Comparison of ENCODE assay signal across 9 cellular contexts in genomic region chr14:50828738-50829471, GRCh38. TPM values are rescaled to one million over a fixed set of nuclear protein-coding genes. Genes with fewer than 3 reads are reported as not detected.
DNase-seq lines count a peak whose midpoint lies in the region; ATAC-seq lines count a peak whose summit lies in the region.
"Had no signal": no experiment of that assay in that cellular context is flagged by ENCODE, and none has a peak within 500 bp of the region (broad histone marks: within the 10 kb centered on the region; RNA-seq: fewer than 3 reads in every experiment).

No MANE protein-coding gene starts in this region.

- peak; percentile 36 to 46 for DNase-seq in NCI-H526 (lab: John Stamatoyannopoulos, UW)
- DNase-seq in NCI-H526 treated with DMSO at 0.1 percent for 48 hours (lab: John Stamatoyannopoulos, UW), result no peak
- peak; percentile 78 for DNase-seq in NCI-H69 (lab: John Stamatoyannopoulos, UW)
- DNase-seq in effector memory CD8-positive, alpha-beta T cell, result no peak
- DNase-seq in hepatic stellate cell (ENCODE audit: low spot score), result no peak
- DNase-seq in mesendoderm, result no peak

- H2BK120ac ChIP-seq in mesendoderm (ENCODE audit: low read depth, low read length), result no peak overlapping the region

- WGBS in mesendoderm (ENCODE audit: extremely low coverage, insufficient coverage, low lambda C conversion rate), result no CpG with 5 or more reads among the region's 10 CpGs

- H3K4ac ChIP-seq in mesendoderm (ENCODE audit: low read depth, low read length), result no peak overlapping the region

- no peak overlapping the region for H3K18ac ChIP-seq in mesendoderm (ENCODE audit: low read length)

- H4K5ac ChIP-seq in mesendoderm (ENCODE audit: low read length), result no peak overlapping the region

- H3K4me1 Mint-ChIP-seq in effector memory CD8-positive, alpha-beta T cell (ENCODE audit: low read depth in 2 of 2), result peaks cover 44 to 62% of the 10 kb centered on the region in 2 donors

- H3K4me2 ChIP-seq in skeletal muscle satellite cell (ENCODE audit: low read length), result peak overlapping the region; percentile 95
- H3K4me2 ChIP-seq in mesendoderm (ENCODE audit: low read length), result no peak overlapping the region

- no peak for ATAC-seq in effector memory CD8-positive, alpha-beta T cell (replicated peaks)
- ATAC-seq in HG02870 (IDR thresholded peaks at IDR 0.05; ENCODE audit: unreplicated experiment), result no peak

- no peak overlapping the region for H3K27ac ChIP-seq in mesendoderm (ENCODE audit: low read depth, low read length)

- no peak overlapping the region for H2BK15ac ChIP-seq in mesendoderm (replicated peaks; ENCODE audit: low read depth)

- H3K4me1 ChIP-seq in skeletal muscle satellite cell (ENCODE audit: control insufficient read depth, insufficient read depth, low read length) (peaks cover 23% of the 10 kb centered on the region), mesendoderm (ENCODE audit: control insufficient read depth, low read depth, low read length) (peaks cover 6% of the 10 kb centered on the region)

- no peak overlapping the region for H2AK5ac ChIP-seq in mesendoderm (ENCODE audit: low read length)

- H3K36me3 Mint-ChIP-seq in effector memory CD8-positive, alpha-beta T cell (ENCODE audit: insufficient read depth), result peaks cover 26% of the 10 kb centered on the region

- H3K27me3 ChIP-seq in skeletal muscle satellite cell (ENCODE audit: control insufficient read depth, insufficient read depth, low read length) (no peaks in the 10 kb centered on the region), mesendoderm (ENCODE audit: insufficient read depth, low read length, poor library complexity) (peaks cover 6% of the 10 kb centered on the region)

- H3K79me1 ChIP-seq in mesendoderm (ENCODE audit: low read length), result peaks cover 6% of the 10 kb centered on the region

- H3K9me3 Mint-ChIP-seq in effector memory CD8-positive, alpha-beta T cell, result no peaks in the 10 kb centered on the region

- peak overlapping the region; percentile 90 for H3K4me3 Mint-ChIP-seq in effector memory CD8-positive, alpha-beta T cell

- no peak overlapping the region for H2BK5ac ChIP-seq in mesendoderm (ENCODE audit: low read length)

- peaks cover 2% of the 10 kb centered on the region for H3K79me2 ChIP-seq in mesendoderm (ENCODE audit: control insufficient read depth, insufficient read depth, low read length)

- peak overlapping the region; percentile 81 for H3K4me3 ChIP-seq in skeletal muscle satellite cell (ENCODE audit: low read length)
- no peak overlapping the region for H3K4me3 ChIP-seq in mesendoderm (ENCODE audit: low read length)

- no peak overlapping the region for H3K23ac ChIP-seq in mesendoderm (ENCODE audit: low read length)

- no peaks in the 10 kb centered on the region for H3K27me3 Mint-ChIP-seq in effector memory CD8-positive, alpha-beta T cell

- H3K56ac ChIP-seq in mesendoderm (ENCODE audit: low read length), result no peak overlapping the region

- peak overlapping the region; percentile 93 to 94 for H3K27ac Mint-ChIP-seq in effector memory CD8-positive, alpha-beta T cell

- H3K9me3 ChIP-seq in skeletal muscle satellite cell (replicated peaks; ENCODE audit: low read length), result no peaks in the 10 kb centered on the region

- no peak overlapping the region for H4K8ac ChIP-seq in mesendoderm (ENCODE audit: low read depth, low read length)

- H3K9ac ChIP-seq in skeletal muscle satellite cell (ENCODE audit: low read depth, low read length) (peak overlapping the region; percentile 91), mesendoderm (ENCODE audit: low read length) (no peak overlapping the region)

- H3K36me3 ChIP-seq in skeletal muscle satellite cell (ENCODE audit: insufficient read depth, low read length) (no peaks in the 10 kb centered on the region), mesendoderm (ENCODE audit: control insufficient read depth, insufficient read depth, low read length) (no peaks in the 10 kb centered on the region)

RNA-seq across cellular contexts. Expression of gene NIN, which starts 2.1 kb away (rescaled TPM):
- 26.0 and 33.0 TPM in 2 replicates for total RNA-seq in skeletal muscle satellite cell (2012; rRNA removed)
- polyA plus RNA-seq in mesendoderm (2013, experiment 1 of 2), result 11.5 TPM
- polyA plus RNA-seq in mesendoderm (2013, experiment 2 of 2), result 12.2 TPM

RNA-seq across cellular contexts. Expression of gene ABHD12B, which starts 42.9 kb away (rescaled TPM):
- total RNA-seq in skeletal muscle satellite cell (2012; rRNA removed), result not detected in 2 replicates
- 16.4 TPM for polyA plus RNA-seq in mesendoderm (2013, experiment 1 of 2)
- 14.7 TPM for polyA plus RNA-seq in mesendoderm (2013, experiment 2 of 2)
- total RNA-seq: lung microvascular endothelial cell had no signal

Comparison
In these comparisons a context has a peak if more than half of its experiments do, and no peak if none do; other contexts are left out.
1. DNase-seq: peak in NCI-H526 (2 of 2) and NCI-H69 (single experiment); none in NCI-H526 treated with DMSO at 0.1 percent for 48 hours (single experiment), effector memory CD8-positive, alpha-beta T cell (0 of 3), hepatic stellate cell (single experiment) and mesendoderm (single experiment).